ENCODE assay signal across 29 cellular contexts in the genomic region with DNA sequence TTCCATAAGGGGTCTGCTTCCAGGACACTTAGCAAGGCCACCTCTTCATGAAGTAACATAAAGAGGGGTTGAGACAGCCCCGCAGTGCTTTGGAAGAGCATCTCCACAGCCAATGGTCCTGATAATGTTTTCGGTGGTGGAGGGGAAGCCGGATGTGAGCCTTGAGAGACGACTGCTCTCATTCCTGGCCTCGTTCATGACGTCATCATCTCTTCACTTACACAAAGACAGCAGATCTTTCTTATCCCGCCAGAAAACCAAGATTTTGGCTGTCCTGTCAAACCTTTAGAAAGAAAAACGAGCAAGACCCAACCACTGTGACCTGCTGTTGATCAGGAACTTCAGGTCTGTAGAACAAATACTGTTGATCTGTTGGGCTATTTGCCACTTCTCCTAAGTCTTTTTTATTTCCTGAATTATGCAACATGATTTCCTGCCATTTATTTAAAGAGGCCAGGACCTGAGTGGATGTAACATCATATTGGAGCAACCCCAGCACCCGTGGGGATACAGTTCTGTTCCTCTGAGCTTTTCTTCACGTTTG.
"Had no signal": no experiment of that assay in that cellular context is flagged by ENCODE, and none has a peak within 500 bp of the region (broad histone marks: within the 10 kb centered on the region; RNA-seq: fewer than 3 reads in every experiment).

No MANE protein-coding gene starts in this region.

- DNase-seq: activated CD4-positive, alpha-beta T cell treated with anti-CD3 and anti-CD28 coated beads for 1 hour; activated CD4-positive, alpha-beta T cell treated with anti-CD3 and anti-CD28 coated beads, Interleukin-2, amount 10 ng/mL, durations not matched to agents 7 days and 5 days; activated CD8-positive, alpha-beta T cell treated with anti-CD3 and anti-CD28 coated beads for 36 hours; activated gamma-delta T cell treated with Interleukin-2 at 50 U/mL for 16 hours; activated naive CD4-positive, alpha-beta T cell treated with anti-CD3 and anti-CD28 coated beads, Interleukin-2, amount 50 U/mL, for 16 hours; activated T-cell treated with anti-CD3 and anti-CD28 coated beads, Interleukin-2, amount 50 U/mL, for 4 hours; amniotic stem cell; brain microvascular endothelial cell; dorsolateral prefrontal cortex; effector memory CD4-positive, alpha-beta T cell; gastrocnemius medialis; glutamatergic neuron; left ventricle myocardium superior; naive B cell; nephron progenitor cell; ovary; sigmoid colon; small intestine; stimulated activated CD4-positive, alpha-beta T cell treated with anti-CD3 and anti-CD28 coated beads, Interleukin-4, amount 100 ng/mL, for 24 hours; stimulated activated naive CD8-positive, alpha-beta T cell treated with anti-CD3 and anti-CD28 coated beads, Interleukin-15, amount 100 ng/mL, for 72 hours; substantia nigra; T-helper 9 cell had no signal

- H3K4me3 ChIP-seq: coronary artery, dorsolateral prefrontal cortex, gastrocnemius medialis, ovary, sigmoid colon, vagina had no signal

- H3K27me3 ChIP-seq: brain microvascular endothelial cell, gastrocnemius medialis, ovary, sigmoid colon, vagina had no signal

- ATAC-seq: activated CD8-positive, alpha-beta T cell treated with anti-CD3 and anti-CD28 coated beads for 36 hours; activated T-cell treated with anti-CD3 and anti-CD28 coated beads, Interleukin-2, amount 50 U/mL, for 4 hours; activated T-helper 17 cell treated with anti-CD3 and anti-CD28 coated beads, Interleukin-2, amount 50 U/mL, for 72 hours; gastrocnemius medialis; left ventricle myocardium superior; stimulated activated effector memory CD8-positive, alpha-beta T cell treated with anti-CD3 and anti-CD28 coated beads, Interleukin-12 subunit alpha, Interleukin-12 subunit beta, amount 100 ng/mL, for 72 hours; stimulated activated naive CD8-positive, alpha-beta T cell treated with anti-CD3 and anti-CD28 coated beads, Interleukin-15, amount 100 ng/mL, for 72 hours had no signal

- H3K36me3 ChIP-seq: brain microvascular endothelial cell, gastrocnemius medialis, ovary, sigmoid colon, vagina had no signal

- H3K9me3 ChIP-seq: gastrocnemius medialis, ovary, sigmoid colon, vagina had no signal

- H3K4me1 ChIP-seq: gastrocnemius medialis, sigmoid colon, vagina had no signal

- H3K27ac ChIP-seq: brain microvascular endothelial cell, coronary artery, dorsolateral prefrontal cortex, gastrocnemius medialis, ovary, sigmoid colon, vagina had no signal

- FAIRE-seq: astrocyte, islet of Langerhans, small intestine, TTC549 had no signal
